In genomic region chr1:3132685-3133084, GRCh38 we compare ENCODE assay signal across 18 cellular contexts.
A peak's percentile ranks its signal among the peaks of the same experiment; 100 is the strongest.
DNase-seq lines count a peak whose midpoint lies in the region; ATAC-seq and TF ChIP-seq lines count a peak whose summit lies in the region.
"Had no signal": no experiment of that assay in that cellular context is flagged by ENCODE, and none has a peak within 500 bp of the region (broad histone marks: within the 10 kb centered on the region; RNA-seq: fewer than 3 reads in every experiment).

No MANE protein-coding gene starts in this region.

- no peak overlapping the region for H3K27ac Mint-ChIP-seq in activated T-cell treated with anti-CD3 and anti-CD28 coated beads, Interleukin-2, amount 50 U/mL, for 24 hours
- H3K27ac Mint-ChIP-seq: CD14-positive monocyte had no signal

- peak overlapping the region; percentile 24 for H3K23ac ChIP-seq in mesendoderm (ENCODE audit: low read length)

- H3K56ac ChIP-seq in mesendoderm (ENCODE audit: low read length) = no peak overlapping the region

- intact Hi-C loops in colonic mucosa (cut with DNase I) = no loop called here
- intact Hi-C loops in thyroid gland (cut with DNase I) = loop anchor here (5.0 kb wide), 1 partner anchor 60 kb away; no protein-coding TSS in a partner anchor
- intact Hi-C loops in right lobe of liver (cut with DNase I) = no loop called here

- no peak overlapping the region for H3K18ac ChIP-seq in mesendoderm (ENCODE audit: low read length)

- no peak overlapping the region for H3K27ac ChIP-seq in BLaER1 treated with 17β-estradiol and CSF1 and Interleukin-3, amounts not matched to agents 10 nM and 100 nM
- H3K27ac ChIP-seq in colonic mucosa (no peak overlapping the region), mesendoderm (ENCODE audit: low read depth, low read length) (no peak overlapping the region), thyroid gland (peak overlapping the region; percentile 36 to 84 (median 46)), right lobe of liver (no peak overlapping the region)

- H3K9me3 ChIP-seq in BLaER1 treated with 17β-estradiol and CSF1 and Interleukin-3, amounts not matched to agents 10 nM and 100 nM (replicated peaks in 1 of 11) = no peaks in the 10 kb centered on the region
- H3K9me3 ChIP-seq in colonic mucosa = no peaks in the 10 kb centered on the region
- no peaks in the 10 kb centered on the region for H3K9me3 ChIP-seq in thyroid gland
- H3K9me3 ChIP-seq in right lobe of liver = no peaks in the 10 kb centered on the region
- H3K9me3 ChIP-seq: HAP-1 had no signal

- WGBS in mesendoderm (ENCODE audit: extremely low coverage, insufficient coverage, low lambda C conversion rate) = no CpG with 5 or more reads among the region's 11 CpGs
- WGBS in thyroid gland, 2 donors = 30 to 35% methylated on average over 11 of the region's 11 CpGs
- WGBS in right lobe of liver (ENCODE audit: insufficient coverage, low coverage, low lambda C conversion rate, missing lambda C conversion rate) = 55% methylated on average over 9 of the region's 11 CpGs

- peaks cover 7% of the 10 kb centered on the region for H3K27me3 Mint-ChIP-seq in activated T-cell treated with anti-CD3 and anti-CD28 coated beads, Interleukin-2, amount 50 U/mL, for 24 hours

- peaks cover 0 to 27% (median 0%) of the 10 kb centered on the region in 11 experiments; a peak in 4 of 22 replicates for H4K20me1 ChIP-seq in BLaER1 treated with 17β-estradiol and CSF1 and Interleukin-3, amounts not matched to agents 10 nM and 100 nM

- no peak for ATAC-seq in right lobe of liver

- no peak overlapping the region for H4K5ac ChIP-seq in mesendoderm (ENCODE audit: low read length)

- no peaks in the 10 kb centered on the region for H3K79me1 ChIP-seq in mesendoderm (ENCODE audit: low read length)

- H4K8ac ChIP-seq in mesendoderm (ENCODE audit: low read depth, low read length) = no peak overlapping the region

- H3K4me1 Mint-ChIP-seq in activated T-cell treated with anti-CD3 and anti-CD28 coated beads, Interleukin-2, amount 50 U/mL, for 24 hours (ENCODE audit: low read depth) = no peaks in the 10 kb centered on the region
- H3K4me1 Mint-ChIP-seq: CD14-positive monocyte had no signal

- H3K4me1 ChIP-seq in BLaER1 treated with 17β-estradiol and CSF1 and Interleukin-3, amounts not matched to agents 10 nM and 100 nM = peaks cover 13 to 60% (median 41%) of the 10 kb centered on the region in 10 experiments
- H3K4me1 ChIP-seq in colonic mucosa (no peaks in the 10 kb centered on the region), mesendoderm (ENCODE audit: control insufficient read depth, low read depth, low read length) (no peaks in the 10 kb centered on the region), thyroid gland (peaks cover 50 to 79% of the 10 kb centered on the region in 2 donors), right lobe of liver (no peaks in the 10 kb centered on the region)
- H3K4me1 ChIP-seq: HAP-1 had no signal

- no peaks in the 10 kb centered on the region for H3K9me3 Mint-ChIP-seq in activated T-cell treated with anti-CD3 and anti-CD28 coated beads, Interleukin-2, amount 50 U/mL, for 24 hours
- H3K9me3 Mint-ChIP-seq: CD14-positive monocyte had no signal

- H3K36me3 Mint-ChIP-seq in activated T-cell treated with anti-CD3 and anti-CD28 coated beads, Interleukin-2, amount 50 U/mL, for 24 hours (ENCODE audit: low read depth) = no peaks in the 10 kb centered on the region
- H3K36me3 Mint-ChIP-seq: CD14-positive monocyte had no signal

- H3K4me3 Mint-ChIP-seq in activated T-cell treated with anti-CD3 and anti-CD28 coated beads, Interleukin-2, amount 50 U/mL, for 24 hours = no peak overlapping the region
- H3K4me3 Mint-ChIP-seq: CD14-positive monocyte had no signal

- DNase-seq in colonic mucosa = peak; percentile 24
- no peak for DNase-seq in mesendoderm
- peak; percentile 51 to 64 for DNase-seq in thyroid gland
- no peak for DNase-seq in activated T-cell treated with anti-CD3 and anti-CD28 coated beads, Interleukin-2, amount 50 U/mL, for 24 hours
- no peak for DNase-seq in right lobe of liver
- no peak for DNase-seq in DMS53 (lab: John Stamatoyannopoulos, UW)
- no peak for DNase-seq in DMS79 treated with DMSO at 0.1 percent for 48 hours (lab: John Stamatoyannopoulos, UW)
- DNase-seq: COR-L47, IMR-90, Kasumi-1, MM.1S, NCI-H1694 treated with DMSO at 0.1 percent for 48 hours, NCI-H2107, NCI-H226, Right ventricle myocardium superior had no signal

- peak overlapping the region; percentile 25 to 89 (median 76); a peak in 21 of 22 replicates for H3K4me2 ChIP-seq in BLaER1 treated with 17β-estradiol and CSF1 and Interleukin-3, amounts not matched to agents 10 nM and 100 nM
- H3K4me2 ChIP-seq in mesendoderm (ENCODE audit: low read length) = no peak overlapping the region

- H2BK15ac ChIP-seq in mesendoderm (replicated peaks; ENCODE audit: low read depth) = no peak overlapping the region

- H3K4ac ChIP-seq in mesendoderm (ENCODE audit: low read depth, low read length) = no peak overlapping the region

- no peak overlapping the region for H2BK120ac ChIP-seq in mesendoderm (ENCODE audit: low read depth, low read length)

- H2BK5ac ChIP-seq in mesendoderm (ENCODE audit: low read length) = no peak overlapping the region

- no peak overlapping the region for H2AK5ac ChIP-seq in mesendoderm (ENCODE audit: low read length)

- H3K27me3 ChIP-seq in BLaER1 treated with 17β-estradiol and CSF1 and Interleukin-3, amounts not matched to agents 10 nM and 100 nM = peaks cover 0 to 22% (median 0%) of the 10 kb centered on the region in 11 experiments; a peak in 6 of 22 replicates
- H3K27me3 ChIP-seq in colonic mucosa (no peaks in the 10 kb centered on the region), mesendoderm (ENCODE audit: insufficient read depth, low read length, poor library complexity) (no peaks in the 10 kb centered on the region), thyroid gland (no peaks in the 10 kb centered on the region), right lobe of liver (no peaks in the 10 kb centered on the region)

- H3K9ac ChIP-seq in BLaER1 treated with 17β-estradiol and CSF1 and Interleukin-3, amounts not matched to agents 10 nM and 100 nM = no peak overlapping the region; a peak in 1 of 22 replicates
- H3K9ac ChIP-seq in colonic mucosa (ENCODE audit: low read depth in 2 of 2, low read length in 2 of 2) (no peak overlapping the region), mesendoderm (ENCODE audit: low read length) (no peak overlapping the region)

- no peak for TF ChIP-seq CTCF in colonic mucosa (IDR thresholded peaks at IDR 0.05)
- TF ChIP-seq CTCF in thyroid gland (IDR thresholded peaks at IDR 0.05) = no peak
- no peak for TF ChIP-seq CTCF in right lobe of liver (IDR thresholded peaks at IDR 0.05)

- no peaks in the 10 kb centered on the region for H3K36me3 ChIP-seq in BLaER1 treated with 17β-estradiol and CSF1 and Interleukin-3, amounts not matched to agents 10 nM and 100 nM
- H3K36me3 ChIP-seq in colonic mucosa (no peaks in the 10 kb centered on the region), mesendoderm (ENCODE audit: control insufficient read depth, insufficient read depth, low read length) (no peaks in the 10 kb centered on the region), thyroid gland (no peaks in the 10 kb centered on the region), right lobe of liver (no peaks in the 10 kb centered on the region)
- H3K36me3 ChIP-seq: HAP-1 had no signal

- no peak overlapping the region for H3K4me3 ChIP-seq in BLaER1 treated with 17β-estradiol and CSF1 and Interleukin-3, amounts not matched to agents 10 nM and 100 nM
- H3K4me3 ChIP-seq in colonic mucosa (no peak overlapping the region), mesendoderm (ENCODE audit: low read length) (no peak overlapping the region), thyroid gland (replicated peaks in 1 of 3) (no peak overlapping the region), right lobe of liver (no peak overlapping the region)
- H3K4me3 ChIP-seq: HAP-1 had no signal

- TF ChIP-seq POLR2A in thyroid gland (IDR thresholded peaks at IDR 0.05) (no peak), right lobe of liver (IDR thresholded peaks at IDR 0.05) (no peak)

- no peaks in the 10 kb centered on the region for H3K79me2 ChIP-seq in mesendoderm (ENCODE audit: control insufficient read depth, insufficient read depth, low read length)

Comparison
In these comparisons a context has a peak if more than half of its experiments do, and no peak if none do; other contexts are left out.
1. H3K27ac ChIP-seq: peak in thyroid gland (3 of 3); none in BLaER1 treated with 17β-estradiol and CSF1 and Interleukin-3, amounts not matched to agents 10 nM and 100 nM (0 of 11), colonic mucosa (single experiment), mesendoderm (single experiment) and right lobe of liver (0 of 3).
2. DNase-seq: peak in colonic mucosa (single experiment) and thyroid gland (2 of 2); none in mesendoderm (single experiment), activated T-cell treated with anti-CD3 and anti-CD28 coated beads, Interleukin-2, amount 50 U/mL, for 24 hours (single experiment), right lobe of liver (0 of 3), DMS53 (single experiment) and DMS79 treated with DMSO at 0.1 percent for 48 hours (single experiment).